In the genomic region with DNA sequence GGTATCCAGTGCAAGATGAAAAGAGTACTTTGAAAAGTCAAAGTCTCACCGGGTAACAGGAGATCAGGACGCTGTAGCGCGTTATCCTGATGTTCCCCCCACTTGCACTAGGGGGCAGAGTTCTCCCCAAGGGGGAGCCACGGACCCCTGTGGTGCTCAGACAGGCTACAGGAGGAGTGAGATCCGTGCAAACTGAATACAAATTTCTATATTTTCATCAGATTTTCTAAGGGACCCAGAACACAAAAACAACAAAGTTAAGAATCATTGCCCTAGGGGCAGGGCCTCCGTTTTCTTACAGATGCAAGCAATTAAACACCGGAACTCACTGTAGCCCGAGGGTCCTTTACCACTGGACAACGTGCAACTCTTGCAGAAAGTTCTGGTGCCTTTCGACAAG, we compare ENCODE assay signal across 8 cellular contexts. TPM values are rescaled to one million over a fixed set of nuclear protein-coding genes. Genes with fewer than 3 reads are reported as not detected.
DNase-seq lines count a peak whose midpoint lies in the region; ATAC-seq and TF ChIP-seq lines count a peak whose summit lies in the region.

No MANE protein-coding gene starts in this region.

- TF ChIP-seq RAD21 in IMR-90 (IDR thresholded peaks at IDR 0.05; ENCODE audit: low read length): peak; percentile 83

- no TSS peak for BruUV-seq in IMR-90 (replicated peaks; lab: Mats Ljungman, UMichigan)

- H3K18ac ChIP-seq in IMR-90 (ENCODE audit: low read depth, low read length): peak overlapping the region; percentile 71

- POLR2A ChIA-PET in IMR-90 (lab: Charles Lee; ENCODE audit: unreplicated experiment): no interaction called here

- no peak overlapping the region for H2AK9ac ChIP-seq in IMR-90 (replicated peaks; ENCODE audit: low read depth, low read length, poor library complexity)

- H3K9me3 ChIP-seq in IMR-90 (ENCODE audit: control insufficient read depth, insufficient read depth, low read length): no peaks in the 10 kb centered on the region

- H3K27me3 ChIP-seq in IMR-90 (ENCODE audit: control insufficient read depth, insufficient read depth, low read length): no peaks in the 10 kb centered on the region

- H4K8ac ChIP-seq in IMR-90 (ENCODE audit: low read depth in 2 of 2, low read length in 2 of 2): peak overlapping the region; percentile 25 to 61; a peak in 1 of 4 replicates

- H3K9me3 Mint-ChIP-seq in nephron progenitor cell: no peaks in the 10 kb centered on the region

- 0 out of 2 replicates have a peak overlapping the region, but pooled peaks have one; percentile 5 for H2AK5ac ChIP-seq in IMR-90 (ENCODE audit: low read depth, low read length)

- H3K27me3 Mint-ChIP-seq in nephron progenitor cell (ENCODE audit: low read depth, poor library complexity): peaks cover 27% of the 10 kb centered on the region

- H2AFZ ChIP-seq in IMR-90 (replicated peaks; ENCODE audit: low read length, poor library complexity): no peak overlapping the region

- CTCF ChIA-PET in IMR-90 (lab: Yijun Ruan, JAX): interaction anchor here (0.9 to 3.4 kb wide), 6 partner anchors 13 to 256 kb away, joined by 3 to 19 read pairs (median 5); no protein-coding TSS in a partner anchor

- peak overlapping the region; percentile 97 for H3K4me2 ChIP-seq in IMR-90 (ENCODE audit: low read depth, low read length)

- peak overlapping the region; percentile 98 for H3K9ac ChIP-seq in IMR-90 (ENCODE audit: low read depth, low read length)

- peak overlapping the region; percentile 99 for H3K27ac ChIP-seq in IMR-90 (ENCODE audit: insufficient read depth, low read length)

- H4K5ac ChIP-seq in IMR-90 (ENCODE audit: low read depth, low read length): peak overlapping the region; percentile 19; the same call in 1 of the 2 replicates

- in situ Hi-C loops in IMR-90 (cut with MboI; ENCODE audit: low sequenced_read_pairs): loop anchor here (5.0 kb wide), 3 partner anchors 132 to 253 kb away; no protein-coding TSS in a partner anchor

- DNase-seq in SIG-M5 treated with dmso at 0.1 percent for 504 hours (lab: John Stamatoyannopoulos, UW; ENCODE audit: unreplicated experiment): peak; percentile 62
- DNase-seq in SIG-M5 (lab: John Stamatoyannopoulos, UW): no peak
- DNase-seq in IMR-90: peak; percentile 80
- peak; percentile 75 for DNase-seq in SW480 (ENCODE audit: low spot score)
- peak; percentile 48 to 56 for DNase-seq in erythroblast (lab: John Stamatoyannopoulos, UW)
- DNase-seq in nephron progenitor cell: peak; percentile 84
- DNase-seq in NCI-H1048 (lab: John Stamatoyannopoulos, UW): no peak

- no peak overlapping the region for H2BK15ac ChIP-seq in IMR-90 (ENCODE audit: low read depth, low read length)

- TF ChIP-seq POLR2A in IMR-90 (IDR thresholded peaks at IDR 0.05; ENCODE audit: low read depth, low read length): peak; percentile 74
- TF ChIP-seq POLR2A in erythroblast (IDR thresholded peaks at IDR 0.05; ENCODE audit: low read length): no peak

- dilution Hi-C loops in IMR-90 (cut with HindIII; ENCODE audit: low sequenced_read_pairs, unreplicated experiment): no loop called here

- H3K36me3 ChIP-seq in IMR-90 (ENCODE audit: control insufficient read depth, insufficient read depth, low read length): peaks cover 2% of the 10 kb centered on the region; the same call in 1 of the 2 replicates

- H2BK20ac ChIP-seq in IMR-90 (ENCODE audit: low read depth, low read length): peak overlapping the region; percentile 35; the same call in 1 of the 2 replicates

- H3K27ac Mint-ChIP-seq in nephron progenitor cell: no peak overlapping the region

- peak overlapping the region; percentile 78; the same call in 1 of the 2 replicates for H3K23ac ChIP-seq in IMR-90 (ENCODE audit: low read depth, low read length)

- H2BK5ac ChIP-seq in IMR-90 (ENCODE audit: low read depth, low read length, poor library complexity, severe bottlenecking): peak overlapping the region; percentile 84

- ATAC-seq in GM21723 (IDR thresholded peaks at IDR 0.05; ENCODE audit: unreplicated experiment) (peak; percentile 72), IMR-90 (ENCODE audit: low read depth) (peak; percentile 55)

- intact Hi-C loops in IMR-90 (cut with micrococcal nuclease): loop anchor here (1.0 to 2.0 kb wide), 6 partner anchors 67 to 256 kb away; no protein-coding TSS in a partner anchor

- peaks cover 62% of the 10 kb centered on the region for H3K4me1 Mint-ChIP-seq in nephron progenitor cell

- H3K14ac ChIP-seq in IMR-90 (replicated peaks; ENCODE audit: low read depth, low read length): peak overlapping the region; percentile 88

- peak overlapping the region; percentile 12; the same call in 1 of the 2 replicates for H4K91ac ChIP-seq in IMR-90 (ENCODE audit: insufficient read depth, low read depth, low read length)

- TF ChIP-seq CTCF in IMR-90 (conservative IDR thresholded peaks at IDR 0.05; ENCODE audit: low read depth, low read length) (peak; percentile 88), nephron progenitor cell (IDR thresholded peaks at IDR 0.05) (peak; percentile 99)

- H3K56ac ChIP-seq in IMR-90 (ENCODE audit: extremely low read depth, insufficient read depth, low read length): peak overlapping the region; percentile 80

- peak overlapping the region; percentile 65 for H2BK120ac ChIP-seq in IMR-90 (ENCODE audit: low read depth, low read length)

- H3K4me3 ChIP-seq in IMR-90 (ENCODE audit: insufficient read depth, low read depth, low read length): peak overlapping the region; percentile 85

- peaks cover 15% of the 10 kb centered on the region for H3K4me1 ChIP-seq in IMR-90 (ENCODE audit: control insufficient read depth, insufficient read depth, low read length)

- H3K4ac ChIP-seq in IMR-90 (ENCODE audit: low read depth, low read length): peak overlapping the region; percentile 75

- H4K20me1 ChIP-seq in IMR-90 (ENCODE audit: insufficient read depth, low read length): peaks cover 65% of the 10 kb centered on the region

- 0% methylated on average over 3 of the region's 11 CpGs; no CpG with 5 or more reads in 1 of the 2 experiments for WGBS in IMR-90 (ENCODE audit: extremely low coverage in 2 of 2, insufficient read length in 1 of 2), 2 experiments

- peaks cover 14% of the 10 kb centered on the region for H3K36me3 Mint-ChIP-seq in nephron progenitor cell (ENCODE audit: low read depth)

- H3K79me1 ChIP-seq in IMR-90 (ENCODE audit: low read depth in 1 of 2, low read length in 2 of 2): peaks cover 0 to 46% of the 10 kb centered on the region in 2 experiments; a peak in 3 of 4 replicates

- H3K4me3 Mint-ChIP-seq in nephron progenitor cell: peak overlapping the region; percentile 98

- H3K9me1 ChIP-seq in IMR-90 (ENCODE audit: insufficient read depth, low read length): peaks cover 24% of the 10 kb centered on the region

TF ChIP-seq in IMR-90, 13 proteins besides CTCF, POLR2A, EP300 and RAD21:
- TF ChIP-seq SMC3 (IDR thresholded peaks at IDR 0.05; ENCODE audit: low read depth, low read length) (peak; percentile 81), BHLHE40 (IDR thresholded peaks at IDR 0.05; ENCODE audit: low read depth, low read length) (no peak), RCOR1 (IDR thresholded peaks at IDR 0.05; ENCODE audit: insufficient replicate concordance, low read length) (no peak), MXI1 (IDR thresholded peaks at IDR 0.05; ENCODE audit: borderline replicate concordance, low read depth, low read length) (0 out of 2 replicates have a peak, but pooled peaks have one; percentile 57), MAZ (IDR thresholded peaks at IDR 0.05; ENCODE audit: borderline replicate concordance, low read depth, low read length) (peak; percentile 47; the same call in 1 of the 2 replicates)
TF ChIP-seq in IMR-90: peak in this region for 3.

RNA-seq across cellular contexts. Expression of a gene that starts 2.0 kb away (rescaled TPM):
- 93.0 and 115 TPM in 2 replicates for total RNA-seq in IMR-90 (2012; rRNA removed)
- 39.9 and 41.9 TPM in 2 replicates for polyA plus RNA-seq in IMR-90 (2012; rRNA removed)
- polyA plus RNA-seq in IMR-90 (2012; cell fraction: cytosol; rRNA removed): 30.6 and 53.6 TPM in 2 replicates
- polyA plus RNA-seq in IMR-90 (2012; cell fraction: nucleus; rRNA removed; ENCODE audit: low replicate concordance): 35.4 and 54.4 TPM in 2 replicates

Comparison
In these comparisons a context has a peak if more than half of its experiments do, and no peak if none do; other contexts are left out.
1. DNase-seq: peak in SIG-M5 treated with dmso at 0.1 percent for 504 hours (single experiment), IMR-90 (single experiment), SW480 (single experiment), erythroblast (2 of 2) and nephron progenitor cell (single experiment); none in SIG-M5 (single experiment) and NCI-H1048 (single experiment).